ENCODE assay signal across 8 cellular contexts in the genomic region with DNA sequence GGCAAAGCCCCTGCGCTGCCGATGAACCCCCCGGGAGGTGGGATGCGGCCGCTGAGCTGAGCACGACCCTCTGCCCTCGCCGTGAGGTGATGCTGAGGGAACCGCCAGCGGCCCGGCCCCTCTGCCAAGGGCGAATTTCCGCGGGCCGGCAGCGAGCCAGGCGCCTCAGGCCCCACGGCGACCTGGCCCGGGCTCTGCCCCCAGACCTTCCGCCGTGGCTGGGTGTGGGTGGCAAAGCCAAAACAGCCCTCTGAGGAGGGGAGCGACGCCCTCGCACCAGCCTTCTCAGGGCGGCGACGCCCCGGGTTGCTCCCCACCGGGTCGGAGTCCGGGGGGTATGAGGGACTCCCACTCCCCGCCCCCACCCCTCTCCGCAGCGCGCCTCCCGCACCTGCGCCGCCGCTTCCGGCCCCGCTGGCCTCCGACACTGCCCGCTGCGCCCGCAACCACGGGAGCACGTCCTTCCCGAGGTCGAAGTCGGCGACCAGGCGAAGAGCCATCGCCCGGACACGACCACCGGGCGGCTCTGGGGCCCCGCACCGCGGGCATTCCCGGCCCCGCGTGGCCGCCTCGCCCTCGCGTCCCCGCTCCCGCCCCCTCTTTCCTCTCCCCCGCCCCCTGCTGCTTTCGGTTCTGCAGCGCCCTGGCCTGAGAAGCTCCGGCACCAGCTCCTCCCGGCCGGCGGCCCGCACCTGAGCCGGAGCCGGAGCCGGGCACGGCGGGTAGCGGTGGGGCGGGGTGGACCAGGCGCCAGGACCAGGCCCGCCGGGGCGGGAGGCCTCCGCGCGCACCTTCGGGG. TPM values are rescaled to one million over a fixed set of nuclear protein-coding genes. Genes with fewer than 3 reads are reported as not detected.
DNase-seq lines count a peak whose midpoint lies in the region; ATAC-seq and TF ChIP-seq lines count a peak whose summit lies in the region.

A gene with protein sequence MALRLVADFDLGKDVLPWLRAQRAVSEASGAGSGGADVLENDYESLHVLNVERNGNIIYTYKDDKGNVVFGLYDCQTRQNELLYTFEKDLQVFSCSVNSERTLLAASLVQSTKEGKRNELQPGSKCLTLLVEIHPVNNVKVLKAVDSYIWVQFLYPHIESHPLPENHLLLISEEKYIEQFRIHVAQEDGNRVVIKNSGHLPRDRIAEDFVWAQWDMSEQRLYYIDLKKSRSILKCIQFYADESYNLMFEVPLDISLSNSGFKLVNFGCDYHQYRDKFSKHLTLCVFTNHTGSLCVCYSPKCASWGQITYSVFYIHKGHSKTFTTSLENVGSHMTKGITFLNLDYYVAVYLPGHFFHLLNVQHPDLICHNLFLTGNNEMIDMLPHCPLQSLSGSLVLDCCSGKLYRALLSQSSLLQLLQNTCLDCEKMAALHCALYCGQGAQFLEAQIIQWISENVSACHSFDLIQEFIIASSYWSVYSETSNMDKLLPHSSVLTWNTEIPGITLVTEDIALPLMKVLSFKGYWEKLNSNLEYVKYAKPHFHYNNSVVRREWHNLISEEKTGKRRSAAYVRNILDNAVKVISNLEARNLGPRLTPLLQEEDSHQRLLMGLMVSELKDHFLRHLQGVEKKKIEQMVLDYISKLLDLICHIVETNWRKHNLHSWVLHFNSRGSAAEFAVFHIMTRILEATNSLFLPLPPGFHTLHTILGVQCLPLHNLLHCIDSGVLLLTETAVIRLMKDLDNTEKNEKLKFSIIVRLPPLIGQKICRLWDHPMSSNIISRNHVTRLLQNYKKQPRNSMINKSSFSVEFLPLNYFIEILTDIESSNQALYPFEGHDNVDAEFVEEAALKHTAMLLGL (minus strand): TSS at position 528 of the 799 bp plus-strand sequence. CDS start 28 bp downstream, at position 500.

- H3K36me3 Mint-ChIP-seq in activated CD8-positive, alpha-beta T cell treated with anti-CD3 and anti-CD28 coated beads for 36 hours (ENCODE audit: low read depth), result no peaks in the 10 kb centered on the region
- H3K36me3 Mint-ChIP-seq in effector memory CD8-positive, alpha-beta T cell (ENCODE audit: insufficient read depth), result peaks cover 3% of the 10 kb centered on the region

- H3K9me3 ChIP-seq in HEK293 (ENCODE audit: control insufficient read depth, insufficient read depth, low read depth, low read length), result no peaks in the 10 kb centered on the region

- no peaks in the 10 kb centered on the region for H3K36me3 ChIP-seq in HEK293 (ENCODE audit: control insufficient read depth in 2 of 2, insufficient read depth in 1 of 2, low read length in 2 of 2)

- H3K4me1 ChIP-seq in HEK293 (ENCODE audit: control insufficient read depth, insufficient read depth, low read length), result peaks cover 4% of the 10 kb centered on the region; the same call in 1 of the 2 replicates

- ATAC-seq in activated CD8-positive, alpha-beta T cell treated with anti-CD3 and anti-CD28 coated beads for 36 hours, result peak; percentile 66
- peak; percentile 70 for ATAC-seq in effector memory CD8-positive, alpha-beta T cell (replicated peaks)

- H3K9me3 Mint-ChIP-seq in activated CD8-positive, alpha-beta T cell treated with anti-CD3 and anti-CD28 coated beads for 36 hours, result no peaks in the 10 kb centered on the region
- no peaks in the 10 kb centered on the region for H3K9me3 Mint-ChIP-seq in effector memory CD8-positive, alpha-beta T cell

- peak within 1 kb of the TSS; percentile 65 for H3K4me3 Mint-ChIP-seq in activated CD8-positive, alpha-beta T cell treated with anti-CD3 and anti-CD28 coated beads for 36 hours
- H3K4me3 Mint-ChIP-seq in effector memory CD8-positive, alpha-beta T cell, result peak within 1 kb of the TSS; percentile 74 to 81

- CTCF ChIA-PET in HEK293 (lab: Yijun Ruan, JAX), result no interaction called here
- CTCF ChIA-PET in activated CD8-positive, alpha-beta T cell treated with anti-CD3 and anti-CD28 coated beads for 36 hours (lab: Charles Lee), result interaction anchor here (2.0 kb wide), 1 partner anchor 11 kb away, joined by 6 read pairs; no protein-coding TSS in a partner anchor

- POLR2A ChIA-PET in HEK293 (lab: Yijun Ruan, JAX), result interaction anchor here (0.6 kb wide), 1 partner anchor 67 kb away, joined by 7 read pairs; no protein-coding TSS in a partner anchor
- POLR2A ChIA-PET in activated CD8-positive, alpha-beta T cell treated with anti-CD3 and anti-CD28 coated beads for 36 hours (lab: Charles Lee), result interaction anchor here (0.8 to 1.7 kb wide), 2 partner anchors 13 to 58 kb away, joined by 3 to 6 read pairs; no protein-coding TSS in a partner anchor

- TF ChIP-seq CTCF in GM12875 (IDR thresholded peaks at IDR 0.05; ENCODE audit: borderline replicate concordance, insufficient read depth, low read depth, low read length) (no peak), HEK293 (tag by site-specific recombination; IDR thresholded peaks at IDR 0.05) (no peak)
- no peak for TF ChIP-seq CTCF in activated CD8-positive, alpha-beta T cell treated with anti-CD3 and anti-CD28 coated beads for 36 hours (IDR thresholded peaks at IDR 0.05)

- peak; percentile 54 to 95 (median 90) for DNase-seq in NCI-H1417 (lab: John Stamatoyannopoulos, UW)
- DNase-seq in activated CD8-positive, alpha-beta T cell treated with anti-CD3 and anti-CD28 coated beads for 36 hours, result peak; percentile 44
- peak; percentile 26 to 40 (median 37) for DNase-seq in effector memory CD8-positive, alpha-beta T cell
- DNase-seq in mesenteric fat pad (ENCODE audit: low spot score), result peak; percentile 89
- DNase-seq in stimulated activated naive CD4-positive, alpha-beta T cell (lab: John Stamatoyannopoulos, UW), result peak; percentile 35 to 70 (median 52)
- DNase-seq in AML-193 (lab: John Stamatoyannopoulos, UW), result no peak

- peak within 1 kb of the TSS; percentile 30 for H3K27ac Mint-ChIP-seq in activated CD8-positive, alpha-beta T cell treated with anti-CD3 and anti-CD28 coated beads for 36 hours
- peak within 1 kb of the TSS; percentile 80 to 90 for H3K27ac Mint-ChIP-seq in effector memory CD8-positive, alpha-beta T cell

- peak within 1 kb of the TSS; percentile 75 for H3K27ac ChIP-seq in HEK293 (ENCODE audit: extremely low read depth, low read depth, low read length)

- H3K27me3 Mint-ChIP-seq in activated CD8-positive, alpha-beta T cell treated with anti-CD3 and anti-CD28 coated beads for 36 hours, result peaks cover 7% of the 10 kb centered on the region
- H3K27me3 Mint-ChIP-seq in effector memory CD8-positive, alpha-beta T cell, result no peaks in the 10 kb centered on the region

- intact Hi-C loops in activated CD8-positive, alpha-beta T cell treated with anti-CD3 and anti-CD28 coated beads for 36 hours (cut with micrococcal nuclease), result no loop called here

- peaks cover 41% of the 10 kb centered on the region for H3K4me1 Mint-ChIP-seq in activated CD8-positive, alpha-beta T cell treated with anti-CD3 and anti-CD28 coated beads for 36 hours (ENCODE audit: low read depth)
- H3K4me1 Mint-ChIP-seq in effector memory CD8-positive, alpha-beta T cell (ENCODE audit: low read depth in 2 of 2), result peaks cover 10 to 50% of the 10 kb centered on the region in 2 donors

- H3K4me3 ChIP-seq in GM12875 (ENCODE audit: low read depth, low read length) (peak within 1 kb of the TSS; percentile 85), HEK293 (ENCODE audit: low read depth, low read length) (peak within 1 kb of the TSS; percentile 53)

TF ChIP-seq in HEK293, 187 proteins besides CTCF, POLR2A, EP300 and RAD21 (continues in another document):
- no peak for TF ChIP-seq ZNF843 (tag by site-specific recombination; IDR thresholded peaks at IDR 0.05)
- TF ChIP-seq GFI1B (tag by site-specific recombination; IDR thresholded peaks at IDR 0.05), result no peak
- peak; percentile 73 for TF ChIP-seq ZFHX2 (tag by site-specific recombination; conservative IDR thresholded peaks at IDR 0.05)
- no peak for TF ChIP-seq ZNF529 (tag by site-specific recombination; IDR thresholded peaks at IDR 0.05; ENCODE audit: insufficient replicate concordance)
- TF ChIP-seq SALL2 (tag by site-specific recombination; IDR thresholded peaks at IDR 0.05; ENCODE audit: borderline replicate concordance), result no peak
- 0 out of 2 replicates have a peak, but pooled peaks have one; percentile 16 for TF ChIP-seq KLF9 (tag by site-specific recombination; IDR thresholded peaks at IDR 0.05; ENCODE audit: low read depth)
- no peak for TF ChIP-seq ZNF324 (tag by site-specific recombination; IDR thresholded peaks at IDR 0.05)
- peak; percentile 34; the same call in 1 of the 2 replicates for TF ChIP-seq KLF1 (tag by site-specific recombination; IDR thresholded peaks at IDR 0.05)
- 0 out of 2 replicates have a peak, but pooled peaks have one; percentile 29 for TF ChIP-seq ZNF561 (tag by site-specific recombination; IDR thresholded peaks at IDR 0.05; ENCODE audit: borderline replicate concordance)
- TF ChIP-seq, protein P1, sequence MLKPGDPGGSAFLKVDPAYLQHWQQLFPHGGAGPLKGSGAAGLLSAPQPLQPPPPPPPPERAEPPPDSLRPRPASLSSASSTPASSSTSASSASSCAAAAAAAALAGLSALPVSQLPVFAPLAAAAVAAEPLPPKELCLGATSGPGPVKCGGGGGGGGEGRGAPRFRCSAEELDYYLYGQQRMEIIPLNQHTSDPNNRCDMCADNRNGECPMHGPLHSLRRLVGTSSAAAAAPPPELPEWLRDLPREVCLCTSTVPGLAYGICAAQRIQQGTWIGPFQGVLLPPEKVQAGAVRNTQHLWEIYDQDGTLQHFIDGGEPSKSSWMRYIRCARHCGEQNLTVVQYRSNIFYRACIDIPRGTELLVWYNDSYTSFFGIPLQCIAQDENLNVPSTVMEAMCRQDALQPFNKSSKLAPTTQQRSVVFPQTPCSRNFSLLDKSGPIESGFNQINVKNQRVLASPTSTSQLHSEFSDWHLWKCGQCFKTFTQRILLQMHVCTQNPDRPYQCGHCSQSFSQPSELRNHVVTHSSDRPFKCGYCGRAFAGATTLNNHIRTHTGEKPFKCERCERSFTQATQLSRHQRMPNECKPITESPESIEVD (tag by site-specific recombination; IDR thresholded peaks at IDR 0.05), result no peak
- peak; percentile 40; the same call in 1 of the 2 replicates for TF ChIP-seq ZIC2 (tag by site-specific recombination; IDR thresholded peaks at IDR 0.05)
- TF ChIP-seq SP3 (tag by site-specific recombination; IDR thresholded peaks at IDR 0.05), result 0 out of 2 replicates have a peak, but pooled peaks have one; percentile 11
- TF ChIP-seq GLIS2 (tag by site-specific recombination; IDR thresholded peaks at IDR 0.05), result peak; percentile 63
- 0 out of 2 replicates have a peak, but pooled peaks have one; percentile 20 for TF ChIP-seq SP2 (tag by site-specific recombination; IDR thresholded peaks at IDR 0.05)
- no peak for TF ChIP-seq ZNF791 (tag by site-specific recombination; IDR thresholded peaks at IDR 0.05)
- peak; percentile 84 for TF ChIP-seq GLIS1 (tag by site-specific recombination; IDR thresholded peaks at IDR 0.05)
- peak; percentile 19; the same call in 1 of the 2 replicates for TF ChIP-seq ZNF335 (tag by site-specific recombination; conservative IDR thresholded peaks at IDR 0.05)

RNA-seq across cellular contexts. Expression of the gene that starts here (rescaled TPM):
- 1 to 10 TPM; 1.9 to 3.0 TPM for total RNA-seq in activated CD8-positive, alpha-beta T cell treated with anti-CD3 and anti-CD28 coated beads for 36 hours
- 22.2 TPM for total RNA-seq in mesenteric fat pad

Comparison
In these comparisons a context has a peak if more than half of its experiments do, and no peak if none do; other contexts are left out.
1. DNase-seq: peak in NCI-H1417 (3 of 3), activated CD8-positive, alpha-beta T cell treated with anti-CD3 and anti-CD28 coated beads for 36 hours (single experiment), effector memory CD8-positive, alpha-beta T cell (3 of 3), mesenteric fat pad (single experiment) and stimulated activated naive CD4-positive, alpha-beta T cell (6 of 6); none in AML-193 (0 of 2).